In genomic region chr11:129999407-129999806, GRCh38 we compare ENCODE assay signal across 22 cellular contexts. TPM values are rescaled to one million over a fixed set of nuclear protein-coding genes. Genes with fewer than 3 reads are reported as not detected.
A peak's percentile ranks its signal among the peaks of the same experiment; 100 is the strongest.
DNase-seq lines count a peak whose midpoint lies in the region; ATAC-seq and TF ChIP-seq lines count a peak whose summit lies in the region.
"Had no signal": no experiment of that assay in that cellular context is flagged by ENCODE, and none has a peak within 500 bp of the region (broad histone marks: within the 10 kb centered on the region; RNA-seq: fewer than 3 reads in every experiment).

No MANE protein-coding gene starts in this region.

- CTCF ChIA-PET in WTC11 (lab: Charles Lee) = no interaction called here

- peaks cover 24 to 37% (median 35%) of the 10 kb centered on the region in 10 experiments for H3K4me1 ChIP-seq in BLaER1 treated with 17β-estradiol and CSF1 and Interleukin-3, amounts not matched to agents 10 nM and 100 nM
- H3K4me1 ChIP-seq in stomach (peaks cover 20 to 68% (median 46%) of the 10 kb centered on the region in 4 donors), neural progenitor cell (peaks cover 6% of the 10 kb centered on the region)

- no peak overlapping the region for H3K9ac ChIP-seq in BLaER1 treated with 17β-estradiol and CSF1 and Interleukin-3, amounts not matched to agents 10 nM and 100 nM
- H3K9ac ChIP-seq in neural progenitor cell = no peak overlapping the region

- no peaks in the 10 kb centered on the region for H3K27me3 ChIP-seq in BLaER1 treated with 17β-estradiol and CSF1 and Interleukin-3, amounts not matched to agents 10 nM and 100 nM
- no peaks in the 10 kb centered on the region for H3K27me3 ChIP-seq in stomach
- H3K27me3 ChIP-seq in neural progenitor cell = no peaks in the 10 kb centered on the region
- H3K27me3 ChIP-seq: thyroid gland had no signal

- DNase-seq in HuH-7 (ENCODE audit: low spot score) = peak; percentile 75
- no peak for DNase-seq in WTC11 (ENCODE audit: low spot score)
- DNase-seq in natural killer cell = no peak
- no peak for DNase-seq in NCI-H1930 (lab: John Stamatoyannopoulos, UW)
- DNase-seq in stomach = no peak
- no peak for DNase-seq in neural progenitor cell (ENCODE audit: low spot score)
- DNase-seq in activated CD4-positive, alpha-beta T cell treated with anti-CD3 and anti-CD28 coated beads for 4 hours = no peak
- DNase-seq: activated CD4-positive, CD25-positive, alpha-beta regulatory T cell treated with anti-CD3 and anti-CD28 coated beads, Interleukin-2, amount 50 U/mL, for 72 hours; activated T-cell treated with anti-CD3 and anti-CD28 coated beads, Interleukin-2, amount 50 U/mL, for 48 hours; effector CD4-positive, alpha-beta T cell; kidney; NCI-H187; NCI-H345; NK-92 treated with Interleukin-12 subunit alpha and Interleukin-12 subunit beta, amount 100 ng/mL, for 24 hours; stimulated activated CD4-positive, alpha-beta T cell treated with anti-CD3 and anti-CD28 coated beads, Interleukin-1b, Interleukin-23, amount 100 ng/mL, for 48 hours; stimulated activated naive CD4-positive, alpha-beta T cell; T1000; thyroid gland had no signal

- peaks cover 32% of the 10 kb centered on the region for H3F3A ChIP-seq in neural progenitor cell (ENCODE audit: low read depth)

- H3K4me1 Mint-ChIP-seq in WTC11 (peaks cover 48% of the 10 kb centered on the region), natural killer cell (peaks cover 49 to 50% of the 10 kb centered on the region in 2 donors), neural progenitor cell (peaks cover 16% of the 10 kb centered on the region)

- no peak for TF ChIP-seq EP300 in stomach (IDR thresholded peaks at IDR 0.05)

- H3K4me3 ChIP-seq in BLaER1 treated with 17β-estradiol and CSF1 and Interleukin-3, amounts not matched to agents 10 nM and 100 nM = no peak overlapping the region
- H3K4me3 ChIP-seq in stomach (no peak overlapping the region), neural progenitor cell (no peak overlapping the region)
- H3K4me3 ChIP-seq: thyroid gland had no signal

- intact Hi-C loops in natural killer cell (cut with micrococcal nuclease) = no loop called here
- intact Hi-C loops in stomach (cut with DNase I; ENCODE audit: low total_unique reads) = loop anchor here (5.0 to 10.0 kb wide), 2 partner anchors 73 to 135 kb away; no protein-coding TSS in a partner anchor

- H3K27ac ChIP-seq in BLaER1 treated with 17β-estradiol and CSF1 and Interleukin-3, amounts not matched to agents 10 nM and 100 nM = peak overlapping the region in 5 of 11 experiments; percentile 10 to 100 (median 19); a peak in 6 of 22 replicates
- H3K27ac ChIP-seq in stomach (no peak overlapping the region), neural progenitor cell (no peak overlapping the region)
- H3K27ac ChIP-seq: thyroid gland had no signal

- H3K27me3 Mint-ChIP-seq in WTC11 (ENCODE audit: low read depth) = no peaks in the 10 kb centered on the region
- H3K27me3 Mint-ChIP-seq in natural killer cell (ENCODE audit: low read depth in 2 of 2) = no peaks in the 10 kb centered on the region
- H3K27me3 Mint-ChIP-seq in neural progenitor cell (ENCODE audit: insufficient read depth, low read depth) = peaks cover 6% of the 10 kb centered on the region
- H3K27me3 Mint-ChIP-seq: memory B cell had no signal

- ATAC-seq in WTC11 (no peak), natural killer cell (no peak)
- ATAC-seq: activated naive CD4-positive, alpha-beta T cell treated with anti-CD3 and anti-CD28 coated beads, Interleukin-2, amount 50 U/mL, for 72 hours; esophagus mucosa had no signal

- H3K36me3 Mint-ChIP-seq in WTC11 (peaks cover 19% of the 10 kb centered on the region), natural killer cell (peaks cover 8% of the 10 kb centered on the region), neural progenitor cell (peaks cover 29% of the 10 kb centered on the region)

- H4K20me1 ChIP-seq in BLaER1 treated with 17β-estradiol and CSF1 and Interleukin-3, amounts not matched to agents 10 nM and 100 nM = peaks cover 0 to 6% (median 0%) of the 10 kb centered on the region in 11 experiments; a peak in 3 of 22 replicates
- H4K20me1 ChIP-seq in neural progenitor cell (ENCODE audit: low read depth) = no peaks in the 10 kb centered on the region

- H3K9me3 Mint-ChIP-seq in WTC11 (no peaks in the 10 kb centered on the region), natural killer cell (no peaks in the 10 kb centered on the region), neural progenitor cell (peaks cover 23% of the 10 kb centered on the region)
- H3K9me3 Mint-ChIP-seq: activated naive CD4-positive, alpha-beta T cell treated with anti-CD3 and anti-CD28 coated beads, Interleukin-2, amount 50 U/mL, for 72 hours; memory B cell had no signal

- POLR2A ChIA-PET in WTC11 (lab: Charles Lee) = no interaction called here

- H3K27ac Mint-ChIP-seq in WTC11 = peak overlapping the region; percentile 40; the same call in 1 of the 2 replicates
- peak overlapping the region; percentile 81 to 85 for H3K27ac Mint-ChIP-seq in natural killer cell
- H3K27ac Mint-ChIP-seq in neural progenitor cell = no peak overlapping the region
- H3K27ac Mint-ChIP-seq: memory B cell had no signal

- WGBS in stomach, 5 donors = 43 to 66% (median 52%) methylated on average over 4 of the region's 4 CpGs

- H3K9me3 ChIP-seq in BLaER1 treated with 17β-estradiol and CSF1 and Interleukin-3, amounts not matched to agents 10 nM and 100 nM (replicated peaks in 1 of 11) = peaks cover 0 to 23% (median 19%) of the 10 kb centered on the region in 11 experiments; a peak in 19 of 22 replicates
- H3K9me3 ChIP-seq in stomach = no peaks in the 10 kb centered on the region
- no peaks in the 10 kb centered on the region for H3K9me3 ChIP-seq in neural progenitor cell (ENCODE audit: low read depth)
- H3K9me3 ChIP-seq: thyroid gland had no signal

- H3K4me2 ChIP-seq in BLaER1 treated with 17β-estradiol and CSF1 and Interleukin-3, amounts not matched to agents 10 nM and 100 nM = peak overlapping the region in 7 of 11 experiments; percentile 4 to 93 (median 88); a peak in 8 of 22 replicates
- no peak overlapping the region for H3K4me2 ChIP-seq in neural progenitor cell

- no peak overlapping the region for H3K4me3 Mint-ChIP-seq in WTC11
- peak overlapping the region; percentile 61 for H3K4me3 Mint-ChIP-seq in natural killer cell
- H3K4me3 Mint-ChIP-seq in neural progenitor cell = no peak overlapping the region
- H3K4me3 Mint-ChIP-seq: memory B cell had no signal

- TF ChIP-seq CTCF in WTC11 (IDR thresholded peaks at IDR 0.05) = no peak
- no peak for TF ChIP-seq CTCF in natural killer cell (IDR thresholded peaks at IDR 0.05)
- TF ChIP-seq CTCF in stomach (IDR thresholded peaks at IDR 0.05) = no peak
- TF ChIP-seq CTCF in neural progenitor cell (IDR thresholded peaks at IDR 0.05) = no peak

- TF ChIP-seq POLR2A in stomach (IDR thresholded peaks at IDR 0.05) = no peak

- H3K36me3 ChIP-seq in BLaER1 treated with 17β-estradiol and CSF1 and Interleukin-3, amounts not matched to agents 10 nM and 100 nM = peaks cover 17 to 55% (median 31%) of the 10 kb centered on the region in 11 experiments
- H3K36me3 ChIP-seq in stomach (no peaks in the 10 kb centered on the region), neural progenitor cell (no peaks in the 10 kb centered on the region)
- H3K36me3 ChIP-seq: thyroid gland had no signal

- H3K79me2 ChIP-seq in neural progenitor cell (ENCODE audit: low read depth) = peaks cover 74% of the 10 kb centered on the region

- no peak overlapping the region for H2AFZ ChIP-seq in neural progenitor cell (replicated peaks)

TF ChIP-seq in WTC11, 78 proteins besides CTCF, POLR2A, EP300 and RAD21:
- TF ChIP-seq GABPB1 (CRISPR knock-in tag; IDR thresholded peaks at IDR 0.05) (peak; percentile 64; the same call in 1 of the 2 replicates), TP53 (CRISPR knock-in tag; IDR thresholded peaks at IDR 0.05) (no peak)

RNA-seq across cellular contexts. Expression of gene PRDM10, which starts 3.2 kb away (rescaled TPM):
- total RNA-seq in WTC11 (2021) (15.8 to 18.9 TPM (median 17.9 TPM) in 3 replicates), natural killer cell (10 to 100 TPM; 10.3 to 13.1 (median 12.5) TPM), stomach (100 to 1,000 TPM in 1 of 5 donors, 10 to 100 TPM in 2, 1 to 10 TPM in 2; 5.3 to 148 (median 27.7) TPM), neural progenitor cell (ENCODE audit: low replicate concordance) (14.2 and 16.3 TPM in 2 replicates)
- 1 to 10 TPM; 1.7 to 2.0 (median 1.8) TPM for polyA plus RNA-seq in stomach
